In genomic region chr3:132416807-132417694, GRCh38 we compare ENCODE assay signal across 8 cellular contexts. TPM values are rescaled to one million over a fixed set of nuclear protein-coding genes. Genes with fewer than 3 reads are reported as not detected.
A peak's percentile ranks its signal among the peaks of the same experiment; 100 is the strongest.
DNase-seq lines count a peak whose midpoint lies in the region; ATAC-seq and TF ChIP-seq lines count a peak whose summit lies in the region.

A gene with protein sequence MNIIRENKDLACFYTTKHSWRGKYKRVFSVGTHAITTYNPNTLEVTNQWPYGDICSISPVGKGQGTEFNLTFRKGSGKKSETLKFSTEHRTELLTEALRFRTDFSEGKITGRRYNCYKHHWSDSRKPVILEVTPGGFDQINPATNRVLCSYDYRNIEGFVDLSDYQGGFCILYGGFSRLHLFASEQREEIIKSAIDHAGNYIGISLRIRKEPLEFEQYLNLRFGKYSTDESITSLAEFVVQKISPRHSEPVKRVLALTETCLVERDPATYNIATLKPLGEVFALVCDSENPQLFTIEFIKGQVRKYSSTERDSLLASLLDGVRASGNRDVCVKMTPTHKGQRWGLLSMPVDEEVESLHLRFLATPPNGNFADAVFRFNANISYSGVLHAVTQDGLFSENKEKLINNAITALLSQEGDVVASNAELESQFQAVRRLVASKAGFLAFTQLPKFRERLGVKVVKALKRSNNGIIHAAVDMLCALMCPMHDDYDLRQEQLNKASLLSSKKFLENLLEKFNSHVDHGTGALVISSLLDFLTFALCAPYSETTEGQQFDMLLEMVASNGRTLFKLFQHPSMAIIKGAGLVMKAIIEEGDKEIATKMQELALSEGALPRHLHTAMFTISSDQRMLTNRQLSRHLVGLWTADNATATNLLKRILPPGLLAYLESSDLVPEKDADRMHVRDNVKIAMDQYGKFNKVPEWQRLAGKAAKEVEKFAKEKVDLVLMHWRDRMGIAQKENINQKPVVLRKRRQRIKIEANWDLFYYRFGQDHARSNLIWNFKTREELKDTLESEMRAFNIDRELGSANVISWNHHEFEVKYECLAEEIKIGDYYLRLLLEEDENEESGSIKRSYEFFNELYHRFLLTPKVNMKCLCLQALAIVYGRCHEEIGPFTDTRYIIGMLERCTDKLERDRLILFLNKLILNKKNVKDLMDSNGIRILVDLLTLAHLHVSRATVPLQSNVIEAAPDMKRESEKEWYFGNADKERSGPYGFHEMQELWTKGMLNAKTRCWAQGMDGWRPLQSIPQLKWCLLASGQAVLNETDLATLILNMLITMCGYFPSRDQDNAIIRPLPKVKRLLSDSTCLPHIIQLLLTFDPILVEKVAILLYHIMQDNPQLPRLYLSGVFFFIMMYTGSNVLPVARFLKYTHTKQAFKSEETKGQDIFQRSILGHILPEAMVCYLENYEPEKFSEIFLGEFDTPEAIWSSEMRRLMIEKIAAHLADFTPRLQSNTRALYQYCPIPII (N-terminal part only) (plus strand): TSS chr3:132417502. CDS start chr3:132434551, 17,049 bp downstream.

- H3K27ac Mint-ChIP-seq in IgD-negative memory B cell, result peak within 1 kb of the TSS; percentile 92 to 100 (median 99)

- H3K9me3 Mint-ChIP-seq in IgD-negative memory B cell, result no peaks in the 10 kb centered on the region

- H3K9me3 ChIP-seq in mucosa of descending colon, result no peaks in the 10 kb centered on the region

- H3K4me3 ChIP-seq in epithelial cell of proximal tubule (ENCODE audit: low read depth, low read length) (peak within 1 kb of the TSS; percentile 96), mucosa of descending colon (peak within 1 kb of the TSS; percentile 94)

- TF ChIP-seq CTCF in epithelial cell of proximal tubule (conservative IDR thresholded peaks at IDR 0.05; ENCODE audit: low read depth, low read length) (no peak), mucosa of descending colon (IDR thresholded peaks at IDR 0.05) (no peak)

- intact Hi-C loops in mucosa of descending colon (cut with DNase I, micrococcal nuclease), result no loop called here

- peak within 1 kb of the TSS; percentile 96 to 100 (median 100) for H3K4me3 Mint-ChIP-seq in IgD-negative memory B cell

- no peaks in the 10 kb centered on the region for H3K27me3 Mint-ChIP-seq in IgD-negative memory B cell

- H3K36me3 ChIP-seq in mucosa of descending colon (ENCODE audit: low read depth), result no peaks in the 10 kb centered on the region

- peak; percentile 85 for DNase-seq in DMS153 (lab: John Stamatoyannopoulos, UW)
- peak; percentile 96 for DNase-seq in OCI-M1 (lab: John Stamatoyannopoulos, UW)
- peak; percentile 83 for DNase-seq in activated T-cell treated with anti-CD3 and anti-CD28 coated beads for 4 hours
- peak; percentile 38 for DNase-seq in epithelial cell of proximal tubule (ENCODE audit: low read depth)
- DNase-seq in mucosa of descending colon, result peak; percentile 95 to 97 (median 95)
- peak; percentile 82 to 83 for DNase-seq in stimulated activated CD8-positive, alpha-beta memory T cell treated with anti-CD3 and anti-CD28 coated beads, Interleukin-4, amount 100 ng/mL, for 1 hour (ENCODE audit: low read depth in 2 of 2, low spot score in 1 of 2)

- H3K4me1 ChIP-seq in mucosa of descending colon (ENCODE audit: low read depth), result peaks cover 17% of the 10 kb centered on the region

- peak; percentile 90 for ATAC-seq in GM21576 (IDR thresholded peaks at IDR 0.05; ENCODE audit: unreplicated experiment)
- peak; percentile 96 for ATAC-seq in mucosa of descending colon

- H3K36me3 Mint-ChIP-seq in IgD-negative memory B cell, result peaks cover 2% of the 10 kb centered on the region

- H3K4me1 Mint-ChIP-seq in IgD-negative memory B cell, result peaks cover 14 to 28% (median 25%) of the 10 kb centered on the region in 3 donors

RNA-seq across cellular contexts. Expression of the gene that starts here (rescaled TPM):
- 9.9 TPM for polyA plus RNA-seq in IgD-negative memory B cell
- 21.6 and 22.0 TPM in 2 replicates for total RNA-seq in epithelial cell of proximal tubule
- 10 to 100 TPM; 47.6 to 62.0 (median 60.4) TPM for total RNA-seq in mucosa of descending colon

Comparison
In these comparisons a context has a peak if more than half of its experiments do, and no peak if none do; other contexts are left out.
1. Peak in every context shown above with its lines: DNase-seq, ATAC-seq and H3K4me3 ChIP-seq.
2. DNase-seq: peak in every context shown above with its lines; median percentile 96 in OCI-M1; 95 in mucosa of descending colon; 85 in DMS153; 83 in activated T-cell treated with anti-CD3 and anti-CD28 coated beads for 4 hours; 82 in stimulated activated CD8-positive, alpha-beta memory T cell treated with anti-CD3 and anti-CD28 coated beads, Interleukin-4, amount 100 ng/mL, for 1 hour; 38 in epithelial cell of proximal tubule.